35 cellular contexts compared by ENCODE assay signal in the genomic region with DNA sequence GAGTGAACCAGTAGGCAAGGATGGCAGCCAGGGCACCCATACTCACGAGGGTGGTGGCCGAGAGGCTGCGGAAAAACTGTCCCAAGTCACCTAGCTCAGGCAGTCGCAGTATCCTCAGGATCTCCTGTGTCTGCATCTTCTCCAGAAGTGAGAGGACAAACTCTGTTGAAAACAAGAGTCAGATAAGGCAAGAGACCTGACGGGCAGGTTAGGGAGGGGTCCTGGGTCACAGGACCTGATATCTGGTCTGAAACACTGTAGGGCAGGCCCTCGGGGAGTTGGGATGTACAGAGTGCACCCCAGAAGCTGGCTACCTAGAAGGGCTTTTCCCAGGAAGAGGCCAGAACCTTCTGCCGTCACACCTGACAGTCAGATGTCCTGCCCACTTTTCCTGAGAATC. TPM values are rescaled to one million over a fixed set of nuclear protein-coding genes. Genes with fewer than 3 reads are reported as not detected.
"Had no signal": no experiment of that assay in that cellular context is flagged by ENCODE, and none has a peak within 500 bp of the region (broad histone marks: within the 10 kb centered on the region; RNA-seq: fewer than 3 reads in every experiment).

No MANE protein-coding gene starts in this region.

- H3K4me3 Mint-ChIP-seq: activated CD4-positive, alpha-beta memory T cell treated with anti-CD3 and anti-CD28 coated beads, Interleukin-2, amount 10 ng/mL, durations not matched to agents 7 days and 5 days; activated CD8-positive, alpha-beta memory T cell treated with anti-CD3 and anti-CD28 coated beads, Interleukin-2, amount 10 ng/mL, durations not matched to agents 7 days and 5 days; activated naive CD4-positive, alpha-beta T cell treated with anti-CD3 and anti-CD28 coated beads, Interleukin-2, amount 50 U/mL, for 24 hours; activated T-cell treated with anti-CD3 and anti-CD28 coated beads, Interleukin-2, amount 50 U/mL, for 72 hours; activated T-helper 17 cell treated with anti-CD3 and anti-CD28 coated beads, Interleukin-2, amount 50 U/mL, for 72 hours had no signal

- ATAC-seq: activated CD8-positive, alpha-beta memory T cell treated with anti-CD3 and anti-CD28 coated beads, Interleukin-2, amount 10 ng/mL, durations not matched to agents 7 days and 5 days; activated T-cell treated with anti-CD3 and anti-CD28 coated beads, Interleukin-2, amount 50 U/mL, for 72 hours; activated T-helper 17 cell treated with anti-CD3 and anti-CD28 coated beads, Interleukin-2, amount 50 U/mL, for 72 hours; PC-3 had no signal

- H3K36me3 ChIP-seq: cardiac muscle cell, SJCRH30 had no signal

- H3K4me1 ChIP-seq: SJCRH30 had no signal

- DNase-seq: activated CD4-positive, alpha-beta memory T cell treated with anti-CD3 and anti-CD28 coated beads, Interleukin-2, amount 10 ng/mL, durations not matched to agents 7 days and 5 days; activated CD4-positive, alpha-beta T cell treated with anti-CD3 and anti-CD28 coated beads for 1 hour; activated CD4-positive, alpha-beta T cell treated with anti-CD3 and anti-CD28 coated beads for 48 hours; activated CD4-positive, CD25-positive, alpha-beta regulatory T cell; activated CD8-positive, alpha-beta memory T cell treated with anti-CD3 and anti-CD28 coated beads for 24 hours; activated CD8-positive, alpha-beta memory T cell treated with anti-CD3 and anti-CD28 coated beads, Interleukin-2, amount 10 ng/mL, durations not matched to agents 7 days and 5 days; activated CD8-positive, alpha-beta memory T cell treated with anti-CD3 and anti-CD28 coated beads, Interleukin-2, amount 50 U/mL, for 48 hours; activated effector memory CD4-positive, alpha-beta T cell treated with anti-CD3 and anti-CD28 coated beads, Interleukin-2, amount 50 U/mL, for 16 hours; activated naive CD4-positive, alpha-beta T cell; activated T-cell treated with anti-CD3 and anti-CD28 coated beads, Interleukin-2, amount 50 U/mL, for 72 hours; amniotic stem cell; Karpas-422; KBM-7; NCI-H1105; NCI-H1417 treated with DMSO at 0.1 percent for 48 hours; NCI-H187 treated with DMSO at 0.1 percent for 48 hours; NCI-H2081; NCI-H345; NCI-H524 treated with DMSO at 0.1 percent for 48 hours; PC-3; SHP77; SJCRH30; T1000; WERI-Rb-1 had no signal

- H3K4me3 ChIP-seq: cardiac muscle cell, SJCRH30, SK-N-MC had no signal

- FAIRE-seq: RCC 7860 had no signal

- H3K9me3 Mint-ChIP-seq: activated CD4-positive, alpha-beta memory T cell treated with anti-CD3 and anti-CD28 coated beads, Interleukin-2, amount 10 ng/mL, durations not matched to agents 7 days and 5 days; activated naive CD4-positive, alpha-beta T cell treated with anti-CD3 and anti-CD28 coated beads, Interleukin-2, amount 50 U/mL, for 24 hours; activated T-cell treated with anti-CD3 and anti-CD28 coated beads, Interleukin-2, amount 50 U/mL, for 72 hours; activated T-helper 17 cell treated with anti-CD3 and anti-CD28 coated beads, Interleukin-2, amount 50 U/mL, for 72 hours had no signal

- H3K27me3 Mint-ChIP-seq: activated CD4-positive, alpha-beta memory T cell treated with anti-CD3 and anti-CD28 coated beads, Interleukin-2, amount 10 ng/mL, durations not matched to agents 7 days and 5 days; activated naive CD4-positive, alpha-beta T cell treated with anti-CD3 and anti-CD28 coated beads, Interleukin-2, amount 50 U/mL, for 24 hours; activated T-helper 17 cell treated with anti-CD3 and anti-CD28 coated beads, Interleukin-2, amount 50 U/mL, for 72 hours had no signal

- H3K36me3 Mint-ChIP-seq: activated CD8-positive, alpha-beta memory T cell treated with anti-CD3 and anti-CD28 coated beads, Interleukin-2, amount 10 ng/mL, durations not matched to agents 7 days and 5 days; activated naive CD4-positive, alpha-beta T cell treated with anti-CD3 and anti-CD28 coated beads, Interleukin-2, amount 50 U/mL, for 24 hours had no signal

- H3K27me3 ChIP-seq: cardiac muscle cell, SJCRH30 had no signal

- H3K27ac Mint-ChIP-seq: activated CD4-positive, alpha-beta memory T cell treated with anti-CD3 and anti-CD28 coated beads, Interleukin-2, amount 10 ng/mL, durations not matched to agents 7 days and 5 days; activated CD8-positive, alpha-beta memory T cell treated with anti-CD3 and anti-CD28 coated beads, Interleukin-2, amount 10 ng/mL, durations not matched to agents 7 days and 5 days; activated naive CD4-positive, alpha-beta T cell treated with anti-CD3 and anti-CD28 coated beads, Interleukin-2, amount 50 U/mL, for 24 hours; activated T-cell treated with anti-CD3 and anti-CD28 coated beads, Interleukin-2, amount 50 U/mL, for 72 hours; activated T-helper 17 cell treated with anti-CD3 and anti-CD28 coated beads, Interleukin-2, amount 50 U/mL, for 72 hours had no signal

- H3K9me3 ChIP-seq: SJCRH30 had no signal

- H3K27ac ChIP-seq: cardiac muscle cell, RWPE1, SJCRH30, SK-N-MC, WERI-Rb-1 had no signal

RNA-seq across cellular contexts. Expression of a gene that starts 17.4 kb away (rescaled TPM):
- total RNA-seq: MCF 10A, SJCRH30 had no signal

RNA-seq across cellular contexts. Expression of a gene that starts 48.6 kb away (rescaled TPM):
- total RNA-seq: activated CD8-positive, alpha-beta memory T cell treated with anti-CD3 and anti-CD28 coated beads, Interleukin-2, amount 10 ng/mL, durations not matched to agents 7 days and 5 days; activated T-helper 17 cell treated with anti-CD3 and anti-CD28 coated beads, Interleukin-2, amount 50 U/mL, for 72 hours; cardiac muscle cell; MCF 10A; NCI-H460; PC-3; SJCRH30; T-helper 1 cell treated with Interleukin-12 subunit alpha and Interleukin-12 subunit beta and Interleukin-4 antibody, amounts not matched to agents 30 ng/mL and 1 ng/mL, for 36 hours; T-helper 2 cell treated with Interferon-gamma antibody and Interleukin-4, amounts not matched to agents 100 ng/mL and 5 ng/mL, for 36 hours had no signal
- polyA plus RNA-seq: aorta, cardiac muscle cell had no signal
